Comparison of ENCODE assay signal across 18 cellular contexts in genomic region chr16:15749371-15749770, GRCh38.
DNase-seq lines count a peak whose midpoint lies in the region; ATAC-seq and TF ChIP-seq lines count a peak whose summit lies in the region.
"Had no signal": no experiment of that assay in that cellular context is flagged by ENCODE, and none has a peak within 500 bp of the region (broad histone marks: within the 10 kb centered on the region; RNA-seq: fewer than 3 reads in every experiment).

No MANE protein-coding gene starts in this region.

- H2BK5ac ChIP-seq in mesendoderm (ENCODE audit: low read length): no peak overlapping the region

- H3K9me3 ChIP-seq in transverse colon: no peaks in the 10 kb centered on the region

- TF ChIP-seq POLR2A in transverse colon (IDR thresholded peaks at IDR 0.05): no peak

- no peak overlapping the region for H3K56ac ChIP-seq in mesendoderm (ENCODE audit: low read length)

- H3K27ac ChIP-seq in mesendoderm (ENCODE audit: low read depth, low read length) (no peak overlapping the region), transverse colon (peak overlapping the region in 3 of 4 donors; percentile 5 to 60 (median 19))
- H3K27ac ChIP-seq: KMS-11 had no signal

- no peak overlapping the region for H3K4ac ChIP-seq in mesendoderm (ENCODE audit: low read depth, low read length)

- H3K4me1 ChIP-seq in mesendoderm (ENCODE audit: control insufficient read depth, low read depth, low read length): no peaks in the 10 kb centered on the region
- peaks cover 0 to 5% (median 0%) of the 10 kb centered on the region in 4 donors for H3K4me1 ChIP-seq in transverse colon

- H3K4me3 ChIP-seq in mesendoderm (ENCODE audit: low read length): no peak overlapping the region
- H3K4me3 ChIP-seq in transverse colon: no peak overlapping the region
- H3K4me3 ChIP-seq: GM23338 had no signal

- ATAC-seq in GM18520 (IDR thresholded peaks at IDR 0.05; ENCODE audit: unreplicated experiment): no peak
- ATAC-seq: GM23338, HCT116 had no signal

- no CpG with 5 or more reads among the region's 2 CpGs for WGBS in mesendoderm (ENCODE audit: extremely low coverage, insufficient coverage, low lambda C conversion rate)
- 43% methylated on average over 2 of the region's 2 CpGs; no CpG with 5 or more reads in 1 of the 2 donors for WGBS in transverse colon (ENCODE audit: low coverage in 1 of 2), 2 donors

- no peak overlapping the region for H2BK15ac ChIP-seq in mesendoderm (replicated peaks; ENCODE audit: low read depth)

- in situ Hi-C loops in transverse colon (cut with MboI; ENCODE audit: low pct_ligation_motif_present in 1 of 4, low pct_unique_long_range_greater_than_20kb in 1 of 4, low sequenced_read_pairs in 3 of 4): no loop called here

- no peaks in the 10 kb centered on the region for H3K36me3 ChIP-seq in mesendoderm (ENCODE audit: control insufficient read depth, insufficient read depth, low read length)
- H3K36me3 ChIP-seq in transverse colon: peaks cover 0 to 10% (median 0%) of the 10 kb centered on the region in 4 donors

- peak; percentile 46 for DNase-seq in EH (ENCODE audit: low read depth)
- DNase-seq in NCI-H226: peak; percentile 10
- DNase-seq in mesendoderm: peak; percentile 32
- DNase-seq in transverse colon: no peak
- DNase-seq in C1 segment of cervical spinal cord (lab: John Stamatoyannopoulos, UW): no peak
- no peak for DNase-seq in activated CD8-positive, alpha-beta memory T cell treated with anti-CD3 and anti-CD28 coated beads, Interleukin-2, amount 50 U/mL, for 48 hours
- DNase-seq: MV-4-11, NCI-H1105 treated with DMSO at 0.1 percent for 48 hours, NCI-H1694, NCI-H2081, NCI-H2171, NCI-H526, OCI-M1, Right ventricle myocardium superior had no signal

- H4K5ac ChIP-seq in mesendoderm (ENCODE audit: low read length): no peak overlapping the region

- no peak overlapping the region for H3K4me2 ChIP-seq in mesendoderm (ENCODE audit: low read length)
- H3K4me2 ChIP-seq: GM23338, KMS-11 had no signal

- H2AK5ac ChIP-seq in mesendoderm (ENCODE audit: low read length): no peak overlapping the region

- no peak overlapping the region for H3K23ac ChIP-seq in mesendoderm (ENCODE audit: low read length)

- H2BK120ac ChIP-seq in mesendoderm (ENCODE audit: low read depth, low read length): no peak overlapping the region

- no peak overlapping the region for H4K8ac ChIP-seq in mesendoderm (ENCODE audit: low read depth, low read length)

- no peak for TF ChIP-seq CTCF in transverse colon (IDR thresholded peaks at IDR 0.05)

- no peak for TF ChIP-seq EP300 in transverse colon (IDR thresholded peaks at IDR 0.05; ENCODE audit: low read depth)

- no peaks in the 10 kb centered on the region for H3K79me2 ChIP-seq in mesendoderm (ENCODE audit: control insufficient read depth, insufficient read depth, low read length)

- intact Hi-C loops in transverse colon (cut with DNase I; ENCODE audit: low total_unique reads): no loop called here

- no peak overlapping the region for H3K9ac ChIP-seq in mesendoderm (ENCODE audit: low read length)
- H3K9ac ChIP-seq: KMS-11 had no signal

- no peak overlapping the region for H3K18ac ChIP-seq in mesendoderm (ENCODE audit: low read length)

- H3K27me3 ChIP-seq in mesendoderm (ENCODE audit: insufficient read depth, low read length, poor library complexity) (no peaks in the 10 kb centered on the region), transverse colon (no peaks in the 10 kb centered on the region)

- no peaks in the 10 kb centered on the region for H3K79me1 ChIP-seq in mesendoderm (ENCODE audit: low read length)

Comparison
In these comparisons a context has a peak if more than half of its experiments do, and no peak if none do; other contexts are left out.
1. DNase-seq: peak in EH (single experiment), NCI-H226 (single experiment) and mesendoderm (single experiment); none in transverse colon (single experiment), C1 segment of cervical spinal cord (0 of 14) and activated CD8-positive, alpha-beta memory T cell treated with anti-CD3 and anti-CD28 coated beads, Interleukin-2, amount 50 U/mL, for 48 hours (single experiment).